ENCODE assay signal across 26 cellular contexts in genomic region chrX:149511081-149511480, GRCh38. TPM values are rescaled to one million over a fixed set of nuclear protein-coding genes. Genes with fewer than 3 reads are reported as not detected.
DNase-seq lines count a peak whose midpoint lies in the region; ATAC-seq, FAIRE-seq and TF ChIP-seq lines count a peak whose summit lies in the region.
"Had no signal": no experiment of that assay in that cellular context is flagged by ENCODE, and none has a peak within 500 bp of the region (broad histone marks: within the 10 kb centered on the region; RNA-seq: fewer than 3 reads in every experiment).

No MANE protein-coding gene starts in this region.

- H4K5ac ChIP-seq in IMR-90 (ENCODE audit: low read depth, low read length), result no peak overlapping the region

- no peaks in the 10 kb centered on the region for H3K79me1 ChIP-seq in IMR-90 (ENCODE audit: low read depth in 1 of 2, low read length in 2 of 2)

- no peak overlapping the region for H3K9ac ChIP-seq in IMR-90 (ENCODE audit: low read depth, low read length)

- H3K27me3 ChIP-seq in IMR-90 (ENCODE audit: control insufficient read depth, insufficient read depth, low read length) (peaks cover 10% of the 10 kb centered on the region), bronchial epithelial cell (ENCODE audit: control insufficient read depth, insufficient read depth, low read length) (no peaks in the 10 kb centered on the region)
- H3K27me3 ChIP-seq: ovary, right atrium auricular region, stomach, transverse colon had no signal

- DNase-seq in AG10803 (ENCODE audit: low read depth) (peak; percentile 16), IMR-90 (peak; percentile 50), bronchial epithelial cell (ENCODE audit: low read depth) (peak; percentile 74), kidney tubule cell (ENCODE audit: low spot score) (peak; percentile 71), SKM-1 (lab: John Stamatoyannopoulos, UW; ENCODE audit: unreplicated experiment) (no peak), NCI-H510A (lab: John Stamatoyannopoulos, UW) (no peak), amygdala (lab: John Stamatoyannopoulos, UW) (no peak), NCI-H1092 treated with DMSO at 0.1 percent for 48 hours (lab: John Stamatoyannopoulos, UW) (no peak)
- DNase-seq: activated CD4-positive, CD25-positive, alpha-beta regulatory T cell treated with anti-CD3 and anti-CD28 coated beads, Interleukin-2, amount 50 U/mL, for 72 hours; activated naive CD4-positive, alpha-beta T cell treated with anti-CD3 and anti-CD28 coated beads for 36 hours; activated T-cell treated with anti-CD3 and anti-CD28 coated beads, Interleukin-2, amount 50 U/mL, for 4 hours; anterior cingulate cortex; COR-L47; left cardiac atrium; naive thymus-derived CD8-positive, alpha-beta T cell; ovary; stimulated activated CD4-positive, alpha-beta T cell treated with anti-CD3 and anti-CD28 coated beads, Interleukin-12 subunit alpha, Interleukin-12 subunit beta, amount 100 ng/mL, for 4 hours; stomach; SW 1271; transverse colon had no signal

- H2AFZ ChIP-seq in IMR-90 (replicated peaks; ENCODE audit: low read length, poor library complexity), result no peak overlapping the region

- TF ChIP-seq CTCF in AG10803 (conservative IDR thresholded peaks at IDR 0.05; ENCODE audit: low read length) (no peak), IMR-90 (conservative IDR thresholded peaks at IDR 0.05; ENCODE audit: low read depth, low read length) (no peak), bronchial epithelial cell (IDR thresholded peaks at IDR 0.05; ENCODE audit: insufficient read depth, low read length, severe bottlenecking) (no peak)

- in situ Hi-C loops in IMR-90 (cut with MboI; ENCODE audit: low sequenced_read_pairs), result loop anchor here (25.0 kb wide), 1 partner anchor 1226 kb away; no protein-coding TSS in a partner anchor

- H2AK9ac ChIP-seq in IMR-90 (replicated peaks; ENCODE audit: low read depth, low read length, poor library complexity), result no peak overlapping the region

- no peaks in the 10 kb centered on the region for H3K36me3 ChIP-seq in IMR-90 (ENCODE audit: control insufficient read depth, insufficient read depth, low read length)
- no peaks in the 10 kb centered on the region for H3K36me3 ChIP-seq in bronchial epithelial cell (ENCODE audit: control insufficient read depth, insufficient read depth, low read length)
- H3K36me3 ChIP-seq: ovary, right atrium auricular region, stomach, transverse colon had no signal

- H3K4me3 ChIP-seq in AG10803 (ENCODE audit: low read length) (no peak overlapping the region), IMR-90 (ENCODE audit: insufficient read depth, low read depth, low read length) (no peak overlapping the region), bronchial epithelial cell (ENCODE audit: low read depth, low read length) (no peak overlapping the region)
- H3K4me3 ChIP-seq: ovary, right atrium auricular region, stomach, transverse colon had no signal

- no peak overlapping the region for H2BK15ac ChIP-seq in IMR-90 (ENCODE audit: low read depth, low read length)

- intact Hi-C loops in IMR-90 (cut with micrococcal nuclease), result no loop called here

- TF ChIP-seq RAD21 in IMR-90 (IDR thresholded peaks at IDR 0.05; ENCODE audit: low read length), result no peak

- POLR2A ChIA-PET in IMR-90 (lab: Charles Lee; ENCODE audit: unreplicated experiment), result no interaction called here

- no peak overlapping the region for H3K18ac ChIP-seq in IMR-90 (ENCODE audit: low read depth, low read length)

- H3K14ac ChIP-seq in IMR-90 (replicated peaks; ENCODE audit: low read depth, low read length), result no peak overlapping the region

- peak; percentile 42; the same call in 1 of the 2 replicates for ATAC-seq in IMR-90 (ENCODE audit: low read depth)
- ATAC-seq: activated T-cell treated with anti-CD3 and anti-CD28 coated beads, Interleukin-2, amount 50 U/mL, for 4 hours; left cardiac atrium had no signal

- no peak overlapping the region for H4K8ac ChIP-seq in IMR-90 (ENCODE audit: low read depth in 2 of 2, low read length in 2 of 2)

- FAIRE-seq in bronchial epithelial cell (lab: Jason Lieb, UNC), result peak; percentile 84
- FAIRE-seq: HepG2 had no signal

- no peak overlapping the region for H2BK120ac ChIP-seq in IMR-90 (ENCODE audit: low read depth, low read length)

- no peak overlapping the region for H3K27ac ChIP-seq in IMR-90 (ENCODE audit: insufficient read depth, low read length)
- H3K27ac ChIP-seq: ovary, right atrium auricular region, stomach, transverse colon had no signal

- no peak overlapping the region for H2BK20ac ChIP-seq in IMR-90 (ENCODE audit: low read depth, low read length)

- H2AK5ac ChIP-seq in IMR-90 (ENCODE audit: low read depth, low read length), result no peak overlapping the region

- no peaks in the 10 kb centered on the region for H4K20me1 ChIP-seq in IMR-90 (ENCODE audit: insufficient read depth, low read length)

- H3K9me3 ChIP-seq in IMR-90 (ENCODE audit: control insufficient read depth, insufficient read depth, low read length), result no peaks in the 10 kb centered on the region
- H3K9me3 ChIP-seq: ovary, right atrium auricular region, stomach, transverse colon had no signal

- BruUV-seq in IMR-90 (replicated peaks; lab: Mats Ljungman, UMichigan), result no TSS peak

- dilution Hi-C loops in IMR-90 (cut with HindIII; ENCODE audit: low sequenced_read_pairs, unreplicated experiment), result no loop called here

- H3K4me1 ChIP-seq in IMR-90 (ENCODE audit: control insufficient read depth, insufficient read depth, low read length), result 0 out of 2 replicates have a peak, but pooled peaks cover 2% of the 10 kb centered on the region
- H3K4me1 ChIP-seq: right atrium auricular region, stomach, transverse colon had no signal

- no peak overlapping the region for H4K91ac ChIP-seq in IMR-90 (ENCODE audit: insufficient read depth, low read depth, low read length)

- H3K9me1 ChIP-seq in IMR-90 (ENCODE audit: insufficient read depth, low read length), result no peaks in the 10 kb centered on the region

- no peak for TF ChIP-seq POLR2A in IMR-90 (IDR thresholded peaks at IDR 0.05; ENCODE audit: low read depth, low read length)

- no CpG with 5 or more reads among the region's 5 CpGs for WGBS in IMR-90 (ENCODE audit: extremely low coverage in 2 of 2, insufficient read length in 1 of 2), 2 experiments

- H3K4ac ChIP-seq in IMR-90 (ENCODE audit: low read depth, low read length), result no peak overlapping the region

- no peak overlapping the region for H2BK5ac ChIP-seq in IMR-90 (ENCODE audit: low read depth, low read length, poor library complexity, severe bottlenecking)

- H3K56ac ChIP-seq in IMR-90 (ENCODE audit: extremely low read depth, insufficient read depth, low read length), result no peak overlapping the region

- no peak overlapping the region for H3K4me2 ChIP-seq in IMR-90 (ENCODE audit: low read depth, low read length)

- CTCF ChIA-PET in IMR-90 (lab: Yijun Ruan, JAX), result interaction anchor here (1.7 kb wide), 1 partner anchor 30 kb away, joined by 4 read pairs; no protein-coding TSS in a partner anchor

- H3K23ac ChIP-seq in IMR-90 (ENCODE audit: low read depth, low read length), result no peak overlapping the region

TF ChIP-seq in IMR-90, 13 proteins besides CTCF, POLR2A, EP300 and RAD21:
- TF ChIP-seq, protein P1, sequence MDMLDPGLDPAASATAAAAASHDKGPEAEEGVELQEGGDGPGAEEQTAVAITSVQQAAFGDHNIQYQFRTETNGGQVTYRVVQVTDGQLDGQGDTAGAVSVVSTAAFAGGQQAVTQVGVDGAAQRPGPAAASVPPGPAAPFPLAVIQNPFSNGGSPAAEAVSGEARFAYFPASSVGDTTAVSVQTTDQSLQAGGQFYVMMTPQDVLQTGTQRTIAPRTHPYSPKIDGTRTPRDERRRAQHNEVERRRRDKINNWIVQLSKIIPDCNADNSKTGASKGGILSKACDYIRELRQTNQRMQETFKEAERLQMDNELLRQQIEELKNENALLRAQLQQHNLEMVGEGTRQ (IDR thresholded peaks at IDR 0.05; ENCODE audit: low read depth, low read length), result no peak
- TF ChIP-seq RCOR1 (IDR thresholded peaks at IDR 0.05; ENCODE audit: insufficient replicate concordance, low read length), result no peak

RNA-seq across cellular contexts. Expression of gene IDS, which starts 6.0 kb away (rescaled TPM):
- total RNA-seq in IMR-90 (2012; rRNA removed) (22.8 and 26.3 TPM in 2 replicates), bronchial epithelial cell (12.4 and 21.5 TPM in 2 replicates)
- polyA plus RNA-seq in IMR-90 (2012; rRNA removed), result 56.9 and 62.7 TPM in 2 replicates
- 46.3 and 52.4 TPM in 2 replicates for polyA plus RNA-seq in IMR-90 (2012; cell fraction: cytosol; rRNA removed)
- 64.6 and 81.5 TPM in 2 replicates for polyA plus RNA-seq in IMR-90 (2012; cell fraction: nucleus; rRNA removed; ENCODE audit: low replicate concordance)

RNA-seq across cellular contexts. Expression of gene EOLA1, which starts 29.7 kb away (rescaled TPM):
- total RNA-seq in IMR-90 (2012; rRNA removed) (15.3 and 16.8 TPM in 2 replicates), bronchial epithelial cell (19.5 and 20.1 TPM in 2 replicates)
- polyA plus RNA-seq in IMR-90 (2012; rRNA removed), result 15.2 and 15.5 TPM in 2 replicates
- 11.2 and 13.9 TPM in 2 replicates for polyA plus RNA-seq in IMR-90 (2012; cell fraction: cytosol; rRNA removed)
- polyA plus RNA-seq in IMR-90 (2012; cell fraction: nucleus; rRNA removed; ENCODE audit: low replicate concordance), result 22.0 and 84.5 TPM in 2 replicates

RNA-seq across cellular contexts. Expression of gene HSFX3, which starts 38.6 kb away (rescaled TPM):
- total RNA-seq in IMR-90 (2012; rRNA removed) (not detected in 2 replicates), bronchial epithelial cell (not detected in 2 replicates)
- not detected in 2 replicates for polyA plus RNA-seq in IMR-90 (2012; rRNA removed)
- not detected in 2 replicates for polyA plus RNA-seq in IMR-90 (2012; cell fraction: cytosol; rRNA removed)
- not detected in 2 replicates for polyA plus RNA-seq in IMR-90 (2012; cell fraction: nucleus; rRNA removed; ENCODE audit: low replicate concordance)
- total RNA-seq: A673; activated naive CD4-positive, alpha-beta T cell treated with anti-CD3 and anti-CD28 coated beads for 36 hours; activated T-cell treated with anti-CD3 and anti-CD28 coated beads, Interleukin-2, amount 50 U/mL, for 4 hours; epithelial cell of proximal tubule; HepG2; left cardiac atrium; naive thymus-derived CD8-positive, alpha-beta T cell; NCI-H460; ovary; right atrium auricular region; transverse colon had no signal
- polyA plus RNA-seq: BJ; HepG2; naive thymus-derived CD8-positive, alpha-beta T cell; ovary; stomach had no signal

Comparison
In these comparisons a context has a peak if more than half of its experiments do, and no peak if none do; other contexts are left out.
1. DNase-seq: peak in AG10803 (single experiment), IMR-90 (single experiment), bronchial epithelial cell (single experiment) and kidney tubule cell (single experiment); none in SKM-1 (single experiment), NCI-H510A (single experiment), amygdala (0 of 56) and NCI-H1092 treated with DMSO at 0.1 percent for 48 hours (single experiment).